ENCODE assay signal across 11 cellular contexts in genomic region chr9:744790-745456, GRCh38.
DNase-seq lines count a peak whose midpoint lies in the region; ATAC-seq and TF ChIP-seq lines count a peak whose summit lies in the region.
"Had no signal": no experiment of that assay in that cellular context is flagged by ENCODE, and none has a peak within 500 bp of the region (broad histone marks: within the 10 kb centered on the region; RNA-seq: fewer than 3 reads in every experiment).

No MANE protein-coding gene starts in this region.

- peaks cover 0 to 2% (median 0%) of the 10 kb centered on the region in 8 donors for H3K9me3 Mint-ChIP-seq in CD4-positive, alpha-beta memory T cell

- POLR2A ChIA-PET in CD4-positive, alpha-beta memory T cell (lab: Charles Lee; ENCODE audit: partially characterized antibody): no interaction called here

- H3K9ac ChIP-seq in subcutaneous abdominal adipose tissue (ENCODE audit: low read length in 5 of 5): peak overlapping the region in 2 of 5 donors; percentile 27 to 38

- peaks cover 3% of the 10 kb centered on the region for H3K4me1 ChIP-seq in mucosa of descending colon (ENCODE audit: low read depth)
- H3K4me1 ChIP-seq in subcutaneous abdominal adipose tissue (ENCODE audit: control insufficient read depth in 5 of 5, insufficient read depth in 5 of 5, low read length in 5 of 5): peaks cover 3 to 39% (median 24%) of the 10 kb centered on the region in 5 donors
- peaks cover 28% of the 10 kb centered on the region for H3K4me1 ChIP-seq in CD4-positive, alpha-beta memory T cell (ENCODE audit: insufficient read depth, low read length)

- H3K36me3 Mint-ChIP-seq in CD4-positive, alpha-beta memory T cell: peaks cover 27 to 45% of the 10 kb centered on the region in 2 donors

- DNase-seq in MG63 (peak; percentile 5), epithelial cell of prostate (ENCODE audit: low read depth, low spot score) (no peak), mucosa of descending colon (no peak)
- no peak for DNase-seq in stimulated activated CD4-positive, alpha-beta T cell treated with anti-CD3 and anti-CD28 coated beads, Interleukin-4, amount 100 ng/mL, for 4 hours
- no peak for DNase-seq in CD4-positive, alpha-beta memory T cell
- DNase-seq: activated CD4-positive, CD25-positive, alpha-beta regulatory T cell; DMS79; NCI-H2107 had no signal

- H3K27me3 ChIP-seq in MG63 (no peaks in the 10 kb centered on the region), subcutaneous abdominal adipose tissue (ENCODE audit: control insufficient read depth in 5 of 5, insufficient read depth in 4 of 5, low read length in 5 of 5) (no peaks in the 10 kb centered on the region)
- H3K27me3 ChIP-seq in CD4-positive, alpha-beta memory T cell (ENCODE audit: insufficient read depth, low read length): no peaks in the 10 kb centered on the region

- H3K4me3 ChIP-seq in MG63 (no peak overlapping the region), mucosa of descending colon (no peak overlapping the region), subcutaneous abdominal adipose tissue (ENCODE audit: low read depth in 1 of 5, low read length in 5 of 5) (no peak overlapping the region)
- no peak overlapping the region for H3K4me3 ChIP-seq in CD4-positive, alpha-beta memory T cell (ENCODE audit: low read length in 2 of 2)

- ATAC-seq in mucosa of descending colon (peak; percentile 37), esophagus mucosa (no peak), SK-N-SH treated with all-trans-retinoic acid at 6 μM for 48 hours (no peak)

- H3K4me3 Mint-ChIP-seq in CD4-positive, alpha-beta memory T cell: no peak overlapping the region

- H3K27ac Mint-ChIP-seq in CD4-positive, alpha-beta memory T cell: no peak overlapping the region

- TF ChIP-seq CTCF in mucosa of descending colon (IDR thresholded peaks at IDR 0.05): no peak

- H3K36me3 ChIP-seq in MG63: peaks cover 87% of the 10 kb centered on the region
- H3K36me3 ChIP-seq in mucosa of descending colon (ENCODE audit: low read depth): no peaks in the 10 kb centered on the region
- peaks cover 21 to 89% (median 73%) of the 10 kb centered on the region in 5 donors for H3K36me3 ChIP-seq in subcutaneous abdominal adipose tissue (ENCODE audit: control insufficient read depth in 5 of 5, insufficient read depth in 5 of 5, low read length in 5 of 5)
- no peaks in the 10 kb centered on the region for H3K36me3 ChIP-seq in CD4-positive, alpha-beta memory T cell (ENCODE audit: insufficient read depth, low read length)

- H3K27me3 Mint-ChIP-seq in CD4-positive, alpha-beta memory T cell: peaks cover 0 to 1% of the 10 kb centered on the region in 2 donors

- peaks cover 17 to 28% (median 25%) of the 10 kb centered on the region in 4 donors for H3K4me1 Mint-ChIP-seq in CD4-positive, alpha-beta memory T cell

- peak overlapping the region; percentile 97 for H3K27ac ChIP-seq in epithelial cell of prostate
- H3K27ac ChIP-seq in subcutaneous abdominal adipose tissue (ENCODE audit: low read depth, low read length): peak overlapping the region; percentile 75
- H3K27ac ChIP-seq in CD4-positive, alpha-beta memory T cell (ENCODE audit: low read depth, low read length): no peak overlapping the region

- CTCF ChIA-PET in CD4-positive, alpha-beta memory T cell (lab: Charles Lee; ENCODE audit: partially characterized antibody): no interaction called here

- no peaks in the 10 kb centered on the region for H3K9me3 ChIP-seq in MG63
- no peaks in the 10 kb centered on the region for H3K9me3 ChIP-seq in mucosa of descending colon
- no peaks in the 10 kb centered on the region for H3K9me3 ChIP-seq in subcutaneous abdominal adipose tissue (ENCODE audit: control insufficient read depth in 5 of 5, low read length in 5 of 5)
- no peaks in the 10 kb centered on the region for H3K9me3 ChIP-seq in CD4-positive, alpha-beta memory T cell (ENCODE audit: control insufficient read depth in 1 of 2, low read length in 2 of 2)

- intact Hi-C loops in mucosa of descending colon (cut with DNase I, micrococcal nuclease): no loop called here
- intact Hi-C loops in CD4-positive, alpha-beta memory T cell (cut with micrococcal nuclease): no loop called here

TF ChIP-seq in SK-N-SH treated with all-trans-retinoic acid at 6 μM for 48 hours, 23 proteins besides CTCF, POLR2A, EP300 and RAD21:
- TF ChIP-seq CREB5 (CRISPR knock-in tag; IDR thresholded peaks at IDR 0.05; ENCODE audit: low read depth) (no peak), ZFP3 (CRISPR knock-in tag; IDR thresholded peaks at IDR 0.05) (no peak), TOX (CRISPR knock-in tag; IDR thresholded peaks at IDR 0.05; ENCODE audit: borderline replicate concordance) (no peak), BACH2 (CRISPR knock-in tag; IDR thresholded peaks at IDR 0.05; ENCODE audit: borderline replicate concordance) (no peak), POU6F1 (CRISPR knock-in tag; IDR thresholded peaks at IDR 0.05; ENCODE audit: borderline replicate concordance, low read depth) (no peak), ZNF565 (CRISPR knock-in tag; conservative IDR thresholded peaks at IDR 0.05; ENCODE audit: low read depth) (no peak), GLIS3 (CRISPR knock-in tag; IDR thresholded peaks at IDR 0.05) (no peak), ARNTL (CRISPR knock-in tag; IDR thresholded peaks at IDR 0.05; ENCODE audit: borderline replicate concordance, low read depth) (no peak), TSHZ2 (CRISPR knock-in tag; IDR thresholded peaks at IDR 0.05) (no peak), TCF4 (CRISPR knock-in tag; IDR thresholded peaks at IDR 0.05; ENCODE audit: borderline replicate concordance) (no peak), ZNF8 (CRISPR knock-in tag; IDR thresholded peaks at IDR 0.05) (no peak)
